Comparison of ENCODE assay signal across 19 cellular contexts in genomic region chr10:99676895-99677294, GRCh38. TPM values are rescaled to one million over a fixed set of nuclear protein-coding genes. Genes with fewer than 3 reads are reported as not detected.
DNase-seq lines count a peak whose midpoint lies in the region; ATAC-seq, FAIRE-seq and TF ChIP-seq lines count a peak whose summit lies in the region.
"Had no signal": no experiment of that assay in that cellular context is flagged by ENCODE, and none has a peak within 500 bp of the region (broad histone marks: within the 10 kb centered on the region; RNA-seq: fewer than 3 reads in every experiment).

No MANE protein-coding gene starts in this region.

- ATAC-seq in upper lobe of right lung (no peak), HG03378 (IDR thresholded peaks at IDR 0.05; ENCODE audit: unreplicated experiment) (no peak)
- ATAC-seq: CD8-positive, alpha-beta T cell had no signal

- no peaks in the 10 kb centered on the region for H3K9me2 ChIP-seq in GM23248 (ENCODE audit: insufficient read depth)

- peaks cover 47% of the 10 kb centered on the region for H3K79me2 ChIP-seq in GM23248 (ENCODE audit: insufficient read depth)
- H3K79me2 ChIP-seq in astrocyte (ENCODE audit: insufficient read depth, low read length), result peaks cover 24% of the 10 kb centered on the region

- H3K9me3 ChIP-seq in GM23248 (ENCODE audit: low read depth) (no peaks in the 10 kb centered on the region), astrocyte (ENCODE audit: insufficient read depth, low read depth, low read length) (no peaks in the 10 kb centered on the region), upper lobe of right lung (no peaks in the 10 kb centered on the region)
- H3K9me3 ChIP-seq: Caco-2 had no signal

- peaks cover 4% of the 10 kb centered on the region for H3K4me1 Mint-ChIP-seq in astrocyte (ENCODE audit: low read depth, unreplicated experiment)

- H4K20me1 ChIP-seq in GM23248 (ENCODE audit: insufficient read depth) (no peaks in the 10 kb centered on the region), astrocyte (ENCODE audit: insufficient read depth, low read length) (peaks cover 10% of the 10 kb centered on the region)

- FAIRE-seq in astrocyte (lab: Jason Lieb, UNC), result no peak
- FAIRE-seq: G401.6, GM12891 had no signal

- DNase-seq in GM23248, result no peak
- peak; percentile 63 for DNase-seq in astrocyte (ENCODE audit: low read depth)
- DNase-seq in fibroblast of peridontal ligament (ENCODE audit: extremely low read depth), result peak; percentile 82
- DNase-seq in upper lobe of right lung, result no peak
- DNase-seq in GDM1 (lab: John Stamatoyannopoulos, UW), result no peak
- DNase-seq in T1000 (lab: John Stamatoyannopoulos, UW), result no peak
- DNase-seq: Caco-2; CD8-positive, alpha-beta T cell; H7; KG1; MM.1S; NCI-H2029; NCI-H446; NCI-H524 treated with DMSO at 0.1 percent for 48 hours; NCI-H774 had no signal

- intact Hi-C loops in upper lobe of right lung (cut with DNase I), result no loop called here

- no peak overlapping the region for H3K4me3 Mint-ChIP-seq in astrocyte (ENCODE audit: unreplicated experiment)
- H3K4me3 Mint-ChIP-seq: CD8-positive, alpha-beta T cell had no signal

- H3K36me3 Mint-ChIP-seq in astrocyte (ENCODE audit: low read depth, unreplicated experiment), result peaks cover 17% of the 10 kb centered on the region

- H3K4me3 ChIP-seq in GM23248 (no peak overlapping the region), astrocyte (ENCODE audit: insufficient read depth, low read depth, low read length) (no peak overlapping the region), upper lobe of right lung (no peak overlapping the region)

- H3F3A ChIP-seq in GM23248 (ENCODE audit: insufficient read depth), result peaks cover 50% of the 10 kb centered on the region

- 82 to 89% methylated on average over 3 of the region's 3 CpGs for WGBS in GM23248 (ENCODE audit: low coverage in 1 of 2, low lambda C conversion rate in 2 of 2, missing lambda C conversion rate in 2 of 2), 2 experiments

- H2AFZ ChIP-seq in GM23248 (no peak overlapping the region), astrocyte (ENCODE audit: low read depth, low read length) (no peak overlapping the region)

- TF ChIP-seq CTCF in astrocyte (IDR thresholded peaks at IDR 0.05; ENCODE audit: insufficient read depth, low read depth, low read length) (no peak), upper lobe of right lung (IDR thresholded peaks at IDR 0.05) (no peak)

- H3K9me3 Mint-ChIP-seq in astrocyte (ENCODE audit: unreplicated experiment), result no peaks in the 10 kb centered on the region
- H3K9me3 Mint-ChIP-seq: CD8-positive, alpha-beta T cell had no signal

- H3K9ac ChIP-seq in GM23248 (no peak overlapping the region), astrocyte (ENCODE audit: low read length) (peak overlapping the region; percentile 9)

- no peaks in the 10 kb centered on the region for H3K27me3 Mint-ChIP-seq in astrocyte (ENCODE audit: low read depth, unreplicated experiment)

- H3K27ac Mint-ChIP-seq in astrocyte (ENCODE audit: unreplicated experiment), result no peak overlapping the region
- H3K27ac Mint-ChIP-seq: CD8-positive, alpha-beta T cell had no signal

- H3K4me1 ChIP-seq in GM23248 (ENCODE audit: insufficient read depth), result peaks cover 50% of the 10 kb centered on the region
- peaks cover 5% of the 10 kb centered on the region for H3K4me1 ChIP-seq in astrocyte (ENCODE audit: insufficient read depth, low read length)
- peaks cover 9% of the 10 kb centered on the region for H3K4me1 ChIP-seq in upper lobe of right lung

- in situ Hi-C loops in GM23248 (cut with MboI), result no loop called here

- no peaks in the 10 kb centered on the region for H3K27me3 ChIP-seq in GM23248 (replicated peaks; ENCODE audit: insufficient read depth)
- no peaks in the 10 kb centered on the region for H3K27me3 ChIP-seq in astrocyte (ENCODE audit: insufficient read depth, low read length)
- H3K27me3 ChIP-seq in upper lobe of right lung, result no peaks in the 10 kb centered on the region

- H3K27ac ChIP-seq in GM23248 (peak overlapping the region; percentile 34), astrocyte (ENCODE audit: low read depth, low read length) (peak overlapping the region; percentile 16), upper lobe of right lung (peak overlapping the region; percentile 40)
- H3K27ac ChIP-seq: C4-2B had no signal

- peak overlapping the region; percentile 57 for H3K4me2 ChIP-seq in GM23248 (ENCODE audit: unreplicated experiment)
- H3K4me2 ChIP-seq in astrocyte (ENCODE audit: low read length), result peak overlapping the region; percentile 26

- H3K36me3 ChIP-seq in GM23248 (ENCODE audit: low read depth), result peaks cover 27% of the 10 kb centered on the region
- peaks cover 28% of the 10 kb centered on the region for H3K36me3 ChIP-seq in astrocyte (ENCODE audit: insufficient read depth, low read length)
- H3K36me3 ChIP-seq in upper lobe of right lung, result peaks cover 20% of the 10 kb centered on the region

RNA-seq across cellular contexts. Expression of gene ENTPD7, which starts 17.6 kb away (rescaled TPM):
- 21.6 and 26.8 TPM in 2 replicates for total RNA-seq in GM23248 (2014; rRNA removed; shearing (Covaris generic))
- 7.5 and 8.3 TPM in 2 replicates for polyA plus RNA-seq in GM23248 (2016; fragmentation: Nextera tagmentation; extraction: Ambion mirVana)
- 21.6 and 22.8 TPM in 2 replicates for total RNA-seq in astrocyte
- 7.9 TPM for total RNA-seq in upper lobe of right lung

RNA-seq across cellular contexts. Expression of gene COX15, which starts 55.0 kb away (rescaled TPM):
- total RNA-seq in GM23248 (2014; rRNA removed; shearing (Covaris generic)), result 20.3 and 21.4 TPM in 2 replicates
- polyA plus RNA-seq in GM23248 (2016; fragmentation: Nextera tagmentation; extraction: Ambion mirVana), result 17.1 and 18.3 TPM in 2 replicates
- total RNA-seq in astrocyte (30.2 and 33.4 TPM in 2 replicates), upper lobe of right lung (32.2 TPM)

RNA-seq across cellular contexts. Expression of gene CUTC, which starts 55.1 kb away (rescaled TPM):
- total RNA-seq in GM23248 (2014; rRNA removed; shearing (Covaris generic)), result 20.2 and 20.9 TPM in 2 replicates
- 25.7 and 28.5 TPM in 2 replicates for polyA plus RNA-seq in GM23248 (2016; fragmentation: Nextera tagmentation; extraction: Ambion mirVana)
- 10.3 and 11.6 TPM in 2 replicates for total RNA-seq in astrocyte
- total RNA-seq in upper lobe of right lung, result 15.8 TPM

RNA-seq across cellular contexts. Expression of gene SLC25A28, which starts 56.7 kb away (rescaled TPM):
- total RNA-seq in GM23248 (2014; rRNA removed; shearing (Covaris generic)), result 22.8 and 37.6 TPM in 2 replicates
- 12.6 and 13.1 TPM in 2 replicates for polyA plus RNA-seq in GM23248 (2016; fragmentation: Nextera tagmentation; extraction: Ambion mirVana)
- 38.0 and 40.7 TPM in 2 replicates for total RNA-seq in astrocyte
- total RNA-seq in upper lobe of right lung, result 47.4 TPM

Comparison
In these comparisons a context has a peak if more than half of its experiments do, and no peak if none do; other contexts are left out.
1. DNase-seq: peak in astrocyte (single experiment) and fibroblast of peridontal ligament (single experiment); none in GM23248 (single experiment), upper lobe of right lung (single experiment), GDM1 (single experiment) and T1000 (single experiment).
2. Peak in every context shown above with its lines, with median percentiles within 50 percentile points of each other: H3K27ac ChIP-seq.